ENCODE assay signal across 8 cellular contexts in genomic region chr4:153114771-153115321, GRCh38.
DNase-seq lines count a peak whose midpoint lies in the region; ATAC-seq and TF ChIP-seq lines count a peak whose summit lies in the region.

No MANE protein-coding gene starts in this region.

- peaks cover 46% of the 10 kb centered on the region for H3K4me1 ChIP-seq in effector memory CD4-positive, alpha-beta T cell (ENCODE audit: control insufficient read depth, insufficient read depth, low read length, poor library complexity, severe bottlenecking)
- H3K4me1 ChIP-seq in colonic mucosa = peaks cover 5% of the 10 kb centered on the region

- H3K27me3 ChIP-seq in effector memory CD4-positive, alpha-beta T cell (replicated peaks; ENCODE audit: control insufficient read depth, insufficient read depth, low read length, poor library complexity, severe bottlenecking) = no peaks in the 10 kb centered on the region
- no peaks in the 10 kb centered on the region for H3K27me3 ChIP-seq in colonic mucosa

- DNase-seq in HCEC 1CT (peak; percentile 69), colonic mucosa (no peak), NCI-H1092 treated with DMSO at 0.1 percent for 48 hours (lab: John Stamatoyannopoulos, UW) (no peak)
- DNase-seq in activated CD4-positive, alpha-beta T cell treated with anti-CD3 and anti-CD28 coated beads for 48 hours = peak; percentile 73
- peak; percentile 9 to 46 (median 16) for DNase-seq in effector memory CD4-positive, alpha-beta T cell
- DNase-seq in stimulated activated CD4-positive, alpha-beta T cell treated with anti-CD3 and anti-CD28 coated beads, Interleukin-1b, Interleukin-23, amount 100 ng/mL, for 48 hours = peak; percentile 69

- H3K9me3 ChIP-seq in effector memory CD4-positive, alpha-beta T cell (ENCODE audit: control insufficient read depth, low read length) = no peaks in the 10 kb centered on the region
- H3K9me3 ChIP-seq in colonic mucosa = no peaks in the 10 kb centered on the region

- no peak for ATAC-seq in GM19035 (IDR thresholded peaks at IDR 0.05; ENCODE audit: unreplicated experiment)
- ATAC-seq in HG03354 (IDR thresholded peaks at IDR 0.05; ENCODE audit: poor library complexity, severe bottlenecking, unreplicated experiment) = no peak

- H3K27ac ChIP-seq in effector memory CD4-positive, alpha-beta T cell (ENCODE audit: insufficient read depth, low read length, poor library complexity, severe bottlenecking) = peak overlapping the region; percentile 80
- no peak overlapping the region for H3K27ac ChIP-seq in colonic mucosa

- TF ChIP-seq CTCF in colonic mucosa (IDR thresholded peaks at IDR 0.05) = no peak

- peak overlapping the region; percentile 9 for H3K4me3 ChIP-seq in effector memory CD4-positive, alpha-beta T cell (ENCODE audit: insufficient read depth, low read depth, low read length, poor library complexity, severe bottlenecking)
- no peak overlapping the region for H3K4me3 ChIP-seq in colonic mucosa

- H3K9ac ChIP-seq in colonic mucosa (ENCODE audit: low read depth in 2 of 2, low read length in 2 of 2) = no peak overlapping the region

- intact Hi-C loops in colonic mucosa (cut with DNase I) = no loop called here

- no peaks in the 10 kb centered on the region for H3K36me3 ChIP-seq in effector memory CD4-positive, alpha-beta T cell (ENCODE audit: control insufficient read depth, insufficient read depth, low read length)
- no peaks in the 10 kb centered on the region for H3K36me3 ChIP-seq in colonic mucosa

Comparison
In these comparisons a context has a peak if more than half of its experiments do, and no peak if none do; other contexts are left out.
1. DNase-seq: peak in HCEC 1CT (single experiment), activated CD4-positive, alpha-beta T cell treated with anti-CD3 and anti-CD28 coated beads for 48 hours (single experiment), effector memory CD4-positive, alpha-beta T cell (3 of 3) and stimulated activated CD4-positive, alpha-beta T cell treated with anti-CD3 and anti-CD28 coated beads, Interleukin-1b, Interleukin-23, amount 100 ng/mL, for 48 hours (single experiment); none in colonic mucosa (single experiment) and NCI-H1092 treated with DMSO at 0.1 percent for 48 hours (single experiment).